Comparison of ENCODE assay signal across 19 cellular contexts in genomic region chr17:74772071-74772470, GRCh38. TPM values are rescaled to one million over a fixed set of nuclear protein-coding genes. Genes with fewer than 3 reads are reported as not detected.
DNase-seq lines count a peak whose midpoint lies in the region; ATAC-seq, FAIRE-seq and TF ChIP-seq lines count a peak whose summit lies in the region.
"Had no signal": no experiment of that assay in that cellular context is flagged by ENCODE, and none has a peak within 500 bp of the region (broad histone marks: within the 10 kb centered on the region; RNA-seq: fewer than 3 reads in every experiment).

No MANE protein-coding gene starts in this region.

- H3K27me3 Mint-ChIP-seq in activated CD4-positive, alpha-beta T cell treated with anti-CD3 and anti-CD28 coated beads, Interleukin-2, amount 10 ng/mL, durations not matched to agents 24 days and 14 days = no peaks in the 10 kb centered on the region
- no peaks in the 10 kb centered on the region for H3K27me3 Mint-ChIP-seq in activated CD4-positive, alpha-beta T cell treated with anti-CD3 and anti-CD28 coated beads, Interleukin-2, amount 10 ng/mL, durations not matched to agents 7 days and 5 days
- H3K27me3 Mint-ChIP-seq in CD4-positive, alpha-beta memory T cell = no peaks in the 10 kb centered on the region
- H3K27me3 Mint-ChIP-seq in activated naive CD8-positive, alpha-beta T cell = no peaks in the 10 kb centered on the region
- H3K27me3 Mint-ChIP-seq in neural crest cell (ENCODE audit: low read depth) = no peaks in the 10 kb centered on the region

- no peaks in the 10 kb centered on the region for H3K9me3 Mint-ChIP-seq in activated CD4-positive, alpha-beta T cell treated with anti-CD3 and anti-CD28 coated beads, Interleukin-2, amount 10 ng/mL, durations not matched to agents 24 days and 14 days
- H3K9me3 Mint-ChIP-seq in activated CD4-positive, alpha-beta T cell treated with anti-CD3 and anti-CD28 coated beads, Interleukin-2, amount 10 ng/mL, durations not matched to agents 7 days and 5 days = no peaks in the 10 kb centered on the region
- H3K9me3 Mint-ChIP-seq in CD4-positive, alpha-beta memory T cell = peaks cover 0 to 2% (median 0%) of the 10 kb centered on the region in 8 donors
- H3K9me3 Mint-ChIP-seq in activated naive CD8-positive, alpha-beta T cell (ENCODE audit: low read depth) = no peaks in the 10 kb centered on the region
- H3K9me3 Mint-ChIP-seq in neural crest cell = no peaks in the 10 kb centered on the region

- H3K27ac ChIP-seq in CD4-positive, alpha-beta memory T cell (ENCODE audit: low read depth, low read length) = no peak overlapping the region

- H3K27ac Mint-ChIP-seq in activated CD4-positive, alpha-beta T cell treated with anti-CD3 and anti-CD28 coated beads, Interleukin-2, amount 10 ng/mL, durations not matched to agents 24 days and 14 days = peak overlapping the region; percentile 63
- H3K27ac Mint-ChIP-seq in activated CD4-positive, alpha-beta T cell treated with anti-CD3 and anti-CD28 coated beads, Interleukin-2, amount 10 ng/mL, durations not matched to agents 7 days and 5 days = no peak overlapping the region
- peak overlapping the region in 4 of 7 donors; percentile 42 to 71 (median 64) for H3K27ac Mint-ChIP-seq in CD4-positive, alpha-beta memory T cell
- peak overlapping the region; percentile 54 for H3K27ac Mint-ChIP-seq in activated naive CD8-positive, alpha-beta T cell
- no peak overlapping the region for H3K27ac Mint-ChIP-seq in neural crest cell (ENCODE audit: unreplicated experiment)

- TF ChIP-seq CTCF in neural crest cell (conservative IDR thresholded peaks at IDR 0.05) = no peak

- peaks cover 50% of the 10 kb centered on the region for H3K36me3 Mint-ChIP-seq in activated CD4-positive, alpha-beta T cell treated with anti-CD3 and anti-CD28 coated beads, Interleukin-2, amount 10 ng/mL, durations not matched to agents 24 days and 14 days (ENCODE audit: low read depth)
- peaks cover 57% of the 10 kb centered on the region for H3K36me3 Mint-ChIP-seq in activated CD4-positive, alpha-beta T cell treated with anti-CD3 and anti-CD28 coated beads, Interleukin-2, amount 10 ng/mL, durations not matched to agents 7 days and 5 days (ENCODE audit: low read depth)
- H3K36me3 Mint-ChIP-seq in CD4-positive, alpha-beta memory T cell = peaks cover 22 to 64% of the 10 kb centered on the region in 2 donors
- H3K36me3 Mint-ChIP-seq in activated naive CD8-positive, alpha-beta T cell = peaks cover 8% of the 10 kb centered on the region
- peaks cover 13% of the 10 kb centered on the region for H3K36me3 Mint-ChIP-seq in neural crest cell (ENCODE audit: low read depth)

- CTCF ChIA-PET in activated CD4-positive, alpha-beta T cell treated with anti-CD3 and anti-CD28 coated beads, Interleukin-2, amount 10 ng/mL, durations not matched to agents 7 days and 5 days (lab: Charles Lee) = interaction anchor here (1.1 to 5.4 kb wide), 3 partner anchors 22 to 115 kb away, joined by 3 to 34 read pairs (median 15); no protein-coding TSS in a partner anchor
- CTCF ChIA-PET in CD4-positive, alpha-beta memory T cell (lab: Charles Lee; ENCODE audit: partially characterized antibody) = interaction anchor here (3.3 to 13.9 kb wide), 5 partner anchors 19 to 114 kb away, joined by 29 to 181 read pairs (median 136); partner anchors contain the start of gene RAB37

- H3K4me1 ChIP-seq in CD4-positive, alpha-beta memory T cell (ENCODE audit: insufficient read depth, low read length) = peaks cover 37% of the 10 kb centered on the region

- peaks cover 67% of the 10 kb centered on the region for H3K36me3 ChIP-seq in CD4-positive, alpha-beta memory T cell (ENCODE audit: insufficient read depth, low read length)

- POLR2A ChIA-PET in activated CD4-positive, alpha-beta T cell treated with anti-CD3 and anti-CD28 coated beads, Interleukin-2, amount 10 ng/mL, durations not matched to agents 7 days and 5 days (lab: Charles Lee) = no interaction called here
- POLR2A ChIA-PET in CD4-positive, alpha-beta memory T cell (lab: Charles Lee; ENCODE audit: partially characterized antibody) = interaction anchor here (3.4 to 17.0 kb wide), 3 partner anchors 18 to 115 kb away, joined by 29 to 489 read pairs (median 195); partner anchors contain the start of genes NHERF1 and RAB37

- no peak for DNase-seq in activated CD4-positive, alpha-beta T cell treated with anti-CD3 and anti-CD28 coated beads, Interleukin-2, amount 10 ng/mL, durations not matched to agents 24 days and 14 days
- no peak for DNase-seq in activated CD4-positive, alpha-beta T cell treated with anti-CD3 and anti-CD28 coated beads, Interleukin-2, amount 10 ng/mL, durations not matched to agents 7 days and 5 days
- DNase-seq in CD4-positive, alpha-beta memory T cell = peak in 1 of 5 donors; percentile 31
- no peak for DNase-seq in neural crest cell (ENCODE audit: low read depth, low spot score)
- no peak for DNase-seq in NCI-H82 treated with DMSO at 0.1 percent for 48 hours (lab: John Stamatoyannopoulos, UW; ENCODE audit: unreplicated experiment)
- DNase-seq in HTR-8/SVneo (ENCODE audit: insufficient read length, low spot score) = no peak
- DNase-seq: C1 segment of cervical spinal cord, DMS53, Karpas-422, MM.1S, NCI-H1105, NCI-H187, NCI-H774 had no signal

- no peaks in the 10 kb centered on the region for H3K27me3 ChIP-seq in CD4-positive, alpha-beta memory T cell (ENCODE audit: insufficient read depth, low read length)

- FAIRE-seq in HTR-8/SVneo (lab: Jason Lieb, UNC) = no peak

- intact Hi-C loops in activated CD4-positive, alpha-beta T cell treated with anti-CD3 and anti-CD28 coated beads, Interleukin-2, amount 10 ng/mL, durations not matched to agents 24 days and 14 days (cut with micrococcal nuclease) = no loop called here
- intact Hi-C loops in CD4-positive, alpha-beta memory T cell (cut with micrococcal nuclease) = no loop called here

- peaks cover 28% of the 10 kb centered on the region for H3K4me1 Mint-ChIP-seq in activated CD4-positive, alpha-beta T cell treated with anti-CD3 and anti-CD28 coated beads, Interleukin-2, amount 10 ng/mL, durations not matched to agents 24 days and 14 days
- peaks cover 52% of the 10 kb centered on the region for H3K4me1 Mint-ChIP-seq in activated CD4-positive, alpha-beta T cell treated with anti-CD3 and anti-CD28 coated beads, Interleukin-2, amount 10 ng/mL, durations not matched to agents 7 days and 5 days
- H3K4me1 Mint-ChIP-seq in CD4-positive, alpha-beta memory T cell = peaks cover 27 to 71% (median 49%) of the 10 kb centered on the region in 4 donors
- H3K4me1 Mint-ChIP-seq in activated naive CD8-positive, alpha-beta T cell (ENCODE audit: low read depth) = peaks cover 40% of the 10 kb centered on the region
- peaks cover 27% of the 10 kb centered on the region for H3K4me1 Mint-ChIP-seq in neural crest cell

- no peak overlapping the region for H3K4me3 Mint-ChIP-seq in activated CD4-positive, alpha-beta T cell treated with anti-CD3 and anti-CD28 coated beads, Interleukin-2, amount 10 ng/mL, durations not matched to agents 24 days and 14 days
- H3K4me3 Mint-ChIP-seq in activated CD4-positive, alpha-beta T cell treated with anti-CD3 and anti-CD28 coated beads, Interleukin-2, amount 10 ng/mL, durations not matched to agents 7 days and 5 days = no peak overlapping the region
- H3K4me3 Mint-ChIP-seq in CD4-positive, alpha-beta memory T cell = no peak overlapping the region
- no peak overlapping the region for H3K4me3 Mint-ChIP-seq in activated naive CD8-positive, alpha-beta T cell
- H3K4me3 Mint-ChIP-seq in neural crest cell = peak overlapping the region; percentile 27

- no peaks in the 10 kb centered on the region for H3K9me3 ChIP-seq in CD4-positive, alpha-beta memory T cell (ENCODE audit: control insufficient read depth in 1 of 2, low read length in 2 of 2)

- no peak overlapping the region for H3K4me3 ChIP-seq in CD4-positive, alpha-beta memory T cell (ENCODE audit: low read length in 2 of 2)

- ATAC-seq in GM18909 (IDR thresholded peaks at IDR 0.05; ENCODE audit: poor library complexity, unreplicated experiment) = no peak
- ATAC-seq: Panc1 had no signal

RNA-seq across cellular contexts. Expression of gene NAT9, which starts 4.1 kb away (rescaled TPM):
- 62.7 and 67.6 TPM in 2 replicates for total RNA-seq in activated CD4-positive, alpha-beta T cell treated with anti-CD3 and anti-CD28 coated beads, Interleukin-2, amount 10 ng/mL, durations not matched to agents 24 days and 14 days
- 10 to 100 TPM; 28.6 to 34.4 TPM for total RNA-seq in activated CD4-positive, alpha-beta T cell treated with anti-CD3 and anti-CD28 coated beads, Interleukin-2, amount 10 ng/mL, durations not matched to agents 7 days and 5 days
- 10 to 100 TPM; 60.0 to 70.3 TPM for total RNA-seq in CD4-positive, alpha-beta memory T cell
- polyA plus RNA-seq in CD4-positive, alpha-beta memory T cell = 10 to 100 TPM; 11.9 to 19.1 TPM
- total RNA-seq in neural crest cell = 66.9 and 67.7 TPM in 2 replicates

RNA-seq across cellular contexts. Expression of gene NHERF1, which starts 23.6 kb away (rescaled TPM):
- total RNA-seq in activated CD4-positive, alpha-beta T cell treated with anti-CD3 and anti-CD28 coated beads, Interleukin-2, amount 10 ng/mL, durations not matched to agents 24 days and 14 days = 134 and 138 TPM in 2 replicates
- total RNA-seq in activated CD4-positive, alpha-beta T cell treated with anti-CD3 and anti-CD28 coated beads, Interleukin-2, amount 10 ng/mL, durations not matched to agents 7 days and 5 days = 100 to 1,000 TPM; 254 to 281 TPM
- 100 to 1,000 TPM; 202 to 209 TPM for total RNA-seq in CD4-positive, alpha-beta memory T cell
- polyA plus RNA-seq in CD4-positive, alpha-beta memory T cell = 100 to 1,000 TPM; 324 to 448 TPM
- 51.7 and 52.2 TPM in 2 replicates for total RNA-seq in neural crest cell

RNA-seq across cellular contexts. Expression of gene RAB37, which starts 35.0 kb away (rescaled TPM):
- 5.5 and 7.5 TPM in 2 replicates for total RNA-seq in activated CD4-positive, alpha-beta T cell treated with anti-CD3 and anti-CD28 coated beads, Interleukin-2, amount 10 ng/mL, durations not matched to agents 24 days and 14 days
- total RNA-seq in activated CD4-positive, alpha-beta T cell treated with anti-CD3 and anti-CD28 coated beads, Interleukin-2, amount 10 ng/mL, durations not matched to agents 7 days and 5 days = 10 to 100 TPM; 28.2 to 30.4 TPM
- total RNA-seq in CD4-positive, alpha-beta memory T cell = 10 to 100 TPM; 23.2 to 25.9 TPM
- polyA plus RNA-seq in CD4-positive, alpha-beta memory T cell = 10 to 100 TPM; 47.8 to 52.3 TPM
- total RNA-seq in neural crest cell = not detected in 2 replicates
- total RNA-seq: A172, H4 had no signal

RNA-seq across cellular contexts. Expression of gene CD300LF, which starts 59.3 kb away (rescaled TPM):
- total RNA-seq in activated CD4-positive, alpha-beta T cell treated with anti-CD3 and anti-CD28 coated beads, Interleukin-2, amount 10 ng/mL, durations not matched to agents 24 days and 14 days = not detected in 2 replicates
- total RNA-seq in activated CD4-positive, alpha-beta T cell treated with anti-CD3 and anti-CD28 coated beads, Interleukin-2, amount 10 ng/mL, durations not matched to agents 7 days and 5 days = not detected
- under 1 TPM in 1 of 2 experiments, not detected in 1; 0.23 TPM for total RNA-seq in CD4-positive, alpha-beta memory T cell
- not detected for polyA plus RNA-seq in CD4-positive, alpha-beta memory T cell
- total RNA-seq in neural crest cell = not detected in 2 replicates
- total RNA-seq: A172, H4, NCI-H460 had no signal

Comparison
In these comparisons a context has a peak if more than half of its experiments do, and no peak if none do; other contexts are left out.
1. H3K27ac Mint-ChIP-seq: peak in activated CD4-positive, alpha-beta T cell treated with anti-CD3 and anti-CD28 coated beads, Interleukin-2, amount 10 ng/mL, durations not matched to agents 24 days and 14 days (single experiment), CD4-positive, alpha-beta memory T cell (4 of 7) and activated naive CD8-positive, alpha-beta T cell (single experiment); none in activated CD4-positive, alpha-beta T cell treated with anti-CD3 and anti-CD28 coated beads, Interleukin-2, amount 10 ng/mL, durations not matched to agents 7 days and 5 days (single experiment) and neural crest cell (single experiment).